In the genomic region with DNA sequence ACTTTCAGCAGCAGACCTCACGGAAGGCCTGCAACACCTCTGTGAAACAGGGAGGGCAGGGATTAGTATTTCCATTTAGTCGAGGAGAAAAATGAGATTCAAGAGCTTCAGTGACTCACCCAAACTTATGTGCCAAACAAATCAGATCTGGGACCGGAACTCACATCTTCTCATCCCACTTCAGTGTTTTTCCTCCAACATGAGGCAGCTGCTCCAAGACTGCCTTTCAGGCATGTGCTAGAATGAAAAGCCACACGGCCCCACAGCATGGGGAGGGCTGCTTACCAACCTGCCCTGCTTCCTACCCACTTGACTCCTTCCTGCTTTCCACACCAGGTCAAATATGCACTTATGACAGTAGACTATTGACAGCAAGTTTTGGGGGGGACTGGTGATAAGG, we compare ENCODE assay signal across 27 cellular contexts.
DNase-seq lines count a peak whose midpoint lies in the region; ATAC-seq and TF ChIP-seq lines count a peak whose summit lies in the region.
"Had no signal": no experiment of that assay in that cellular context is flagged by ENCODE, and none has a peak within 500 bp of the region (broad histone marks: within the 10 kb centered on the region; RNA-seq: fewer than 3 reads in every experiment).

No MANE protein-coding gene starts in this region.

- no peaks in the 10 kb centered on the region for H3K36me3 ChIP-seq in brain microvascular endothelial cell (replicated peaks)
- H3K36me3 ChIP-seq: Peyer's patch, sigmoid colon, SJSA1, tibial nerve had no signal

- no peak for TF ChIP-seq CTCF in brain microvascular endothelial cell (IDR thresholded peaks at IDR 0.05; ENCODE audit: low read depth, low read length, missing control alignments)

- intact Hi-C loops in left colon (cut with DNase I, micrococcal nuclease): no loop called here

- H3K4me3 ChIP-seq in brain microvascular endothelial cell (ENCODE audit: low read depth, low read length): no peak overlapping the region
- H3K4me3 ChIP-seq: mucosa of descending colon, Peyer's patch, sigmoid colon, SJSA1, tibial nerve had no signal

- no peak for ATAC-seq in left colon
- ATAC-seq in GM19467 (IDR thresholded peaks at IDR 0.05; ENCODE audit: unreplicated experiment): no peak
- ATAC-seq in left lobe of liver: no peak
- ATAC-seq: activated CD4-positive, alpha-beta T cell treated with anti-CD3 and anti-CD28 coated beads for 36 hours; foreskin keratinocyte; mucosa of descending colon; stimulated activated naive CD8-positive, alpha-beta T cell treated with anti-CD3 and anti-CD28 coated beads, Interleukin-15, amount 100 ng/mL, for 72 hours had no signal

- no peaks in the 10 kb centered on the region for H3K27me3 ChIP-seq in brain microvascular endothelial cell (replicated peaks)
- H3K27me3 ChIP-seq: foreskin keratinocyte, Peyer's patch, sigmoid colon, SJSA1, tibial nerve had no signal

- H3K27ac ChIP-seq in brain microvascular endothelial cell: no peak overlapping the region
- H3K27ac ChIP-seq: foreskin keratinocyte, parathyroid adenoma, Peyer's patch, sigmoid colon, SJSA1 had no signal

- in situ Hi-C loops in brain microvascular endothelial cell (cut with HindIII; ENCODE audit: low pct_ligation_motif_present, low sequenced_read_pairs): loop anchor here (25.0 kb wide), 1 partner anchor 479 kb away; no protein-coding TSS in a partner anchor

- DNase-seq in HCEC 1CT: peak; percentile 41
- DNase-seq in brain microvascular endothelial cell: peak; percentile 39
- peak; percentile 4 for DNase-seq in hepatic stellate cell (ENCODE audit: low spot score)
- DNase-seq in stromal cell of bone marrow (ENCODE audit: low read depth): peak; percentile 51
- no peak for DNase-seq in ureter (ENCODE audit: low spot score)
- DNase-seq in left colon: no peak
- no peak for DNase-seq in left lobe of liver (ENCODE audit: low spot score)
- DNase-seq: activated CD4-positive, alpha-beta T cell treated with anti-CD3 and anti-CD28 coated beads for 36 hours; activated CD8-positive, alpha-beta memory T cell treated with anti-CD3 and anti-CD28 coated beads for 24 hours; activated gamma-delta T cell; activated T-cell treated with anti-CD3 and anti-CD28 coated beads, Interleukin-2, amount 50 U/mL, for 1 hour; caudate nucleus; CD4-positive, alpha-beta T cell; dermis blood vessel endothelial cell; DMS 273 treated with DMSO at 0.1 percent for 48 hours; foreskin keratinocyte; mucosa of descending colon; NCI-H1092; NCI-H187 treated with DMSO at 0.1 percent for 48 hours; NCI-H69; Peyer's patch; sigmoid colon; stimulated activated naive CD8-positive, alpha-beta T cell treated with anti-CD3 and anti-CD28 coated beads, Interleukin-15, amount 100 ng/mL, for 72 hours had no signal

Comparison
In these comparisons a context has a peak if more than half of its experiments do, and no peak if none do; other contexts are left out.
1. DNase-seq: peak in HCEC 1CT (single experiment), brain microvascular endothelial cell (single experiment), hepatic stellate cell (single experiment) and stromal cell of bone marrow (single experiment); none in ureter (single experiment), left colon (0 of 2) and left lobe of liver (single experiment).